In genomic region chr18:58091099-58091611, GRCh38 we compare ENCODE assay signal across 8 cellular contexts.
DNase-seq lines count a peak whose midpoint lies in the region; ATAC-seq and TF ChIP-seq lines count a peak whose summit lies in the region.

No MANE protein-coding gene starts in this region.

- CTCF ChIA-PET in RWPE1 (lab: Yijun Ruan, JAX), result interaction anchor here (0.6 kb wide), 1 partner anchor 184 kb away, joined by 3 read pairs; no protein-coding TSS in a partner anchor

- no peaks in the 10 kb centered on the region for H3K36me3 ChIP-seq in tibial artery

- no peak overlapping the region for H3K27ac Mint-ChIP-seq in stimulated activated naive CD8-positive, alpha-beta T cell treated with anti-CD3 and anti-CD28 coated beads, Interleukin-15, amount 100 ng/mL, for 72 hours

- no peaks in the 10 kb centered on the region for H3K27me3 ChIP-seq in tibial artery

- H3K27ac ChIP-seq in RWPE1, result peak overlapping the region; percentile 19; the same call in 1 of the 2 replicates
- no peak overlapping the region for H3K27ac ChIP-seq in tibial artery

- H3K9me3 ChIP-seq in tibial artery, result no peaks in the 10 kb centered on the region

- H3K4me3 Mint-ChIP-seq in stimulated activated naive CD8-positive, alpha-beta T cell treated with anti-CD3 and anti-CD28 coated beads, Interleukin-15, amount 100 ng/mL, for 72 hours, result no peak overlapping the region

- no peaks in the 10 kb centered on the region for H3K27me3 Mint-ChIP-seq in stimulated activated naive CD8-positive, alpha-beta T cell treated with anti-CD3 and anti-CD28 coated beads, Interleukin-15, amount 100 ng/mL, for 72 hours

- H3K4me3 ChIP-seq in tibial artery, result no peak overlapping the region

- POLR2A ChIA-PET in RWPE1 (lab: Yijun Ruan, JAX; ENCODE audit: low non-redundant PET), result no interaction called here

- intact Hi-C loops in tibial artery (cut with DNase I; ENCODE audit: low total_unique reads), result no loop called here

- no peak for DNase-seq in stimulated activated naive CD8-positive, alpha-beta T cell treated with anti-CD3 and anti-CD28 coated beads, Interleukin-15, amount 100 ng/mL, for 72 hours
- no peak for DNase-seq in stimulated activated naive CD8-positive, alpha-beta T cell treated with anti-CD3 and anti-CD28 coated beads, Interleukin-15, Interleukin-2, amounts not matched to agents 100 U/mL and 50 U/mL, for 24 hours
- DNase-seq in RWPE1 (ENCODE audit: low spot score) (peak; percentile 46), HuH-7.5 (ENCODE audit: low spot score) (no peak), tibial artery (no peak), NCI-H1694 treated with DMSO at 0.1 percent for 48 hours (lab: John Stamatoyannopoulos, UW) (no peak), NCI-H146 (lab: John Stamatoyannopoulos, UW) (no peak)

- peak; percentile 53 for ATAC-seq in stimulated activated naive CD8-positive, alpha-beta T cell treated with anti-CD3 and anti-CD28 coated beads, Interleukin-15, amount 100 ng/mL, for 72 hours
- ATAC-seq in stimulated activated naive CD8-positive, alpha-beta T cell treated with anti-CD3 and anti-CD28 coated beads, Interleukin-15, Interleukin-2, amounts not matched to agents 100 U/mL and 50 U/mL, for 24 hours, result no peak
- ATAC-seq in HG03066 (IDR thresholded peaks at IDR 0.05; ENCODE audit: low read depth, unreplicated experiment), result peak; percentile 77

- TF ChIP-seq CTCF in RWPE1 (conservative IDR thresholded peaks at IDR 0.05; ENCODE audit: low read depth) (no peak), tibial artery (IDR thresholded peaks at IDR 0.05) (no peak)

- peaks cover 6% of the 10 kb centered on the region for H3K4me1 Mint-ChIP-seq in stimulated activated naive CD8-positive, alpha-beta T cell treated with anti-CD3 and anti-CD28 coated beads, Interleukin-15, amount 100 ng/mL, for 72 hours

- no peaks in the 10 kb centered on the region for H3K4me1 ChIP-seq in tibial artery

- peaks cover 0 to 3% of the 10 kb centered on the region in 2 donors for H3K9me3 Mint-ChIP-seq in stimulated activated naive CD8-positive, alpha-beta T cell treated with anti-CD3 and anti-CD28 coated beads, Interleukin-15, amount 100 ng/mL, for 72 hours
